1 cellular context compared by ENCODE assay signal in genomic region chr3:24101676-24102168, GRCh38.
TF ChIP-seq lines count a peak whose summit lies in the region.

No MANE protein-coding gene starts in this region.

TF ChIP-seq in WTC11, 78 proteins besides CTCF, POLR2A, EP300 and RAD21 (continued from another document):
- TF ChIP-seq, protein P1, sequence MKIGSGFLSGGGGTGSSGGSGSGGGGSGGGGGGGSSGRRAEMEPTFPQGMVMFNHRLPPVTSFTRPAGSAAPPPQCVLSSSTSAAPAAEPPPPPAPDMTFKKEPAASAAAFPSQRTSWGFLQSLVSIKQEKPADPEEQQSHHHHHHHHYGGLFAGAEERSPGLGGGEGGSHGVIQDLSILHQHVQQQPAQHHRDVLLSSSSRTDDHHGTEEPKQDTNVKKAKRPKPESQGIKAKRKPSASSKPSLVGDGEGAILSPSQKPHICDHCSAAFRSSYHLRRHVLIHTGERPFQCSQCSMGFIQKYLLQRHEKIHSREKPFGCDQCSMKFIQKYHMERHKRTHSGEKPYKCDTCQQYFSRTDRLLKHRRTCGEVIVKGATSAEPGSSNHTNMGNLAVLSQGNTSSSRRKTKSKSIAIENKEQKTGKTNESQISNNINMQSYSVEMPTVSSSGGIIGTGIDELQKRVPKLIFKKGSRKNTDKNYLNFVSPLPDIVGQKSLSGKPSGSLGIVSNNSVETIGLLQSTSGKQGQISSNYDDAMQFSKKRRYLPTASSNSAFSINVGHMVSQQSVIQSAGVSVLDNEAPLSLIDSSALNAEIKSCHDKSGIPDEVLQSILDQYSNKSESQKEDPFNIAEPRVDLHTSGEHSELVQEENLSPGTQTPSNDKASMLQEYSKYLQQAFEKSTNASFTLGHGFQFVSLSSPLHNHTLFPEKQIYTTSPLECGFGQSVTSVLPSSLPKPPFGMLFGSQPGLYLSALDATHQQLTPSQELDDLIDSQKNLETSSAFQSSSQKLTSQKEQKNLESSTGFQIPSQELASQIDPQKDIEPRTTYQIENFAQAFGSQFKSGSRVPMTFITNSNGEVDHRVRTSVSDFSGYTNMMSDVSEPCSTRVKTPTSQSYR (CRISPR knock-in tag; IDR thresholded peaks at IDR 0.05), result no peak
- no peak for TF ChIP-seq RORB (CRISPR knock-in tag; IDR thresholded peaks at IDR 0.05)
- TF ChIP-seq ZNF263 (CRISPR knock-in tag; IDR thresholded peaks at IDR 0.05; ENCODE audit: low read depth), result no peak
- TF ChIP-seq USF2 (CRISPR knock-in tag; IDR thresholded peaks at IDR 0.05), result no peak
- TF ChIP-seq, protein P2, sequence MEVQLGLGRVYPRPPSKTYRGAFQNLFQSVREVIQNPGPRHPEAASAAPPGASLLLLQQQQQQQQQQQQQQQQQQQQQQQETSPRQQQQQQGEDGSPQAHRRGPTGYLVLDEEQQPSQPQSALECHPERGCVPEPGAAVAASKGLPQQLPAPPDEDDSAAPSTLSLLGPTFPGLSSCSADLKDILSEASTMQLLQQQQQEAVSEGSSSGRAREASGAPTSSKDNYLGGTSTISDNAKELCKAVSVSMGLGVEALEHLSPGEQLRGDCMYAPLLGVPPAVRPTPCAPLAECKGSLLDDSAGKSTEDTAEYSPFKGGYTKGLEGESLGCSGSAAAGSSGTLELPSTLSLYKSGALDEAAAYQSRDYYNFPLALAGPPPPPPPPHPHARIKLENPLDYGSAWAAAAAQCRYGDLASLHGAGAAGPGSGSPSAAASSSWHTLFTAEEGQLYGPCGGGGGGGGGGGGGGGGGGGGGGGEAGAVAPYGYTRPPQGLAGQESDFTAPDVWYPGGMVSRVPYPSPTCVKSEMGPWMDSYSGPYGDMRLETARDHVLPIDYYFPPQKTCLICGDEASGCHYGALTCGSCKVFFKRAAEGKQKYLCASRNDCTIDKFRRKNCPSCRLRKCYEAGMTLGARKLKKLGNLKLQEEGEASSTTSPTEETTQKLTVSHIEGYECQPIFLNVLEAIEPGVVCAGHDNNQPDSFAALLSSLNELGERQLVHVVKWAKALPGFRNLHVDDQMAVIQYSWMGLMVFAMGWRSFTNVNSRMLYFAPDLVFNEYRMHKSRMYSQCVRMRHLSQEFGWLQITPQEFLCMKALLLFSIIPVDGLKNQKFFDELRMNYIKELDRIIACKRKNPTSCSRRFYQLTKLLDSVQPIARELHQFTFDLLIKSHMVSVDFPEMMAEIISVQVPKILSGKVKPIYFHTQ (CRISPR knock-in tag; IDR thresholded peaks at IDR 0.05), result no peak
- TF ChIP-seq, protein P3, sequence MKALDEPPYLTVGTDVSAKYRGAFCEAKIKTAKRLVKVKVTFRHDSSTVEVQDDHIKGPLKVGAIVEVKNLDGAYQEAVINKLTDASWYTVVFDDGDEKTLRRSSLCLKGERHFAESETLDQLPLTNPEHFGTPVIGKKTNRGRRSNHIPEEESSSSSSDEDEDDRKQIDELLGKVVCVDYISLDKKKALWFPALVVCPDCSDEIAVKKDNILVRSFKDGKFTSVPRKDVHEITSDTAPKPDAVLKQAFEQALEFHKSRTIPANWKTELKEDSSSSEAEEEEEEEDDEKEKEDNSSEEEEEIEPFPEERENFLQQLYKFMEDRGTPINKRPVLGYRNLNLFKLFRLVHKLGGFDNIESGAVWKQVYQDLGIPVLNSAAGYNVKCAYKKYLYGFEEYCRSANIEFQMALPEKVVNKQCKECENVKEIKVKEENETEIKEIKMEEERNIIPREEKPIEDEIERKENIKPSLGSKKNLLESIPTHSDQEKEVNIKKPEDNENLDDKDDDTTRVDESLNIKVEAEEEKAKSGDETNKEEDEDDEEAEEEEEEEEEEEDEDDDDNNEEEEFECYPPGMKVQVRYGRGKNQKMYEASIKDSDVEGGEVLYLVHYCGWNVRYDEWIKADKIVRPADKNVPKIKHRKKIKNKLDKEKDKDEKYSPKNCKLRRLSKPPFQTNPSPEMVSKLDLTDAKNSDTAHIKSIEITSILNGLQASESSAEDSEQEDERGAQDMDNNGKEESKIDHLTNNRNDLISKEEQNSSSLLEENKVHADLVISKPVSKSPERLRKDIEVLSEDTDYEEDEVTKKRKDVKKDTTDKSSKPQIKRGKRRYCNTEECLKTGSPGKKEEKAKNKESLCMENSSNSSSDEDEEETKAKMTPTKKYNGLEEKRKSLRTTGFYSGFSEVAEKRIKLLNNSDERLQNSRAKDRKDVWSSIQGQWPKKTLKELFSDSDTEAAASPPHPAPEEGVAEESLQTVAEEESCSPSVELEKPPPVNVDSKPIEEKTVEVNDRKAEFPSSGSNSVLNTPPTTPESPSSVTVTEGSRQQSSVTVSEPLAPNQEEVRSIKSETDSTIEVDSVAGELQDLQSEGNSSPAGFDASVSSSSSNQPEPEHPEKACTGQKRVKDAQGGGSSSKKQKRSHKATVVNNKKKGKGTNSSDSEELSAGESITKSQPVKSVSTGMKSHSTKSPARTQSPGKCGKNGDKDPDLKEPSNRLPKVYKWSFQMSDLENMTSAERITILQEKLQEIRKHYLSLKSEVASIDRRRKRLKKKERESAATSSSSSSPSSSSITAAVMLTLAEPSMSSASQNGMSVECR (CRISPR knock-in tag; IDR thresholded peaks at IDR 0.05; ENCODE audit: borderline replicate concordance), result no peak
- TF ChIP-seq CREB1 (CRISPR knock-in tag; IDR thresholded peaks at IDR 0.05), result no peak
